Comparison of ENCODE assay signal across 1 cellular context in genomic region chr5:139473565-139473964, GRCh38.
TF ChIP-seq lines count a peak whose summit lies in the region.

No MANE protein-coding gene starts in this region.

TF ChIP-seq in H1, 55 proteins besides CTCF, POLR2A, EP300 and RAD21:
- TF ChIP-seq TEAD4 (IDR thresholded peaks at IDR 0.05; ENCODE audit: low read depth, low read length) (no peak), CHD1 (IDR thresholded peaks at IDR 0.05; ENCODE audit: low read depth, low read length) (no peak), CHD7 (IDR thresholded peaks at IDR 0.05; ENCODE audit: insufficient replicate concordance, low read length) (no peak), POU5F1 (IDR thresholded peaks at IDR 0.05; ENCODE audit: low read depth, low read length) (no peak), RXRA (IDR thresholded peaks at IDR 0.05; ENCODE audit: insufficient read depth, low read depth, low read length) (no peak), YY1 (IDR thresholded peaks at IDR 0.05; ENCODE audit: low read depth, low read length) (no peak), BACH1 (IDR thresholded peaks at IDR 0.05; ENCODE audit: low read length) (no peak)
